25 cellular contexts compared by ENCODE assay signal in the genomic region with DNA sequence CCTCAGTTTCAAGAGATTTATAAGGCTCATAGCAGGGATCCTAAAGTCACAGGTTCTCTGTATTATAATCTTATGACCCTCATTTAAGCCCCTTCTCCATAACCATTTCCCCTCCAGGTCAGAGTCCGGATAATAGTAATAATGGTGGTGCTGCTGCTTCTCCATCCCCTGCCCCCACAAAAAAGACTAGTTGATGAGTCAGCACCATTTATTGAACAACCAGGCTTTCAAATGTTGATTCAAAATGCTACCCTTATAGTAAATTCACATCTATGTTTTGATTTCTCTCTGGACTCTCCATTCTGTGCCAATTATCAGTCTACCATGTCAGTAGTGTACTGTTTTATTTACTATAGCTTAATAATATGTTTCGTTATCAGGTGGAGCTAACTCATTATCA. TPM values are rescaled to one million over a fixed set of nuclear protein-coding genes. Genes with fewer than 3 reads are reported as not detected.
DNase-seq lines count a peak whose midpoint lies in the region; ATAC-seq, FAIRE-seq and TF ChIP-seq lines count a peak whose summit lies in the region.
"Had no signal": no experiment of that assay in that cellular context is flagged by ENCODE, and none has a peak within 500 bp of the region (broad histone marks: within the 10 kb centered on the region; RNA-seq: fewer than 3 reads in every experiment).

No MANE protein-coding gene starts in this region.

- TF ChIP-seq EP300 in HepG2 (IDR thresholded peaks at IDR 0.05; ENCODE audit: low read depth in 2 of 2, low read length in 2 of 2) (no peak), HepG2 (CRISPR knock-in tag; IDR thresholded peaks at IDR 0.05; ENCODE audit: borderline replicate concordance) (no peak)

- H3K27ac ChIP-seq in HepG2 (ENCODE audit: extremely low read length, insufficient read depth, low read length) (no peak overlapping the region), right lobe of liver (no peak overlapping the region), Panc1 (ENCODE audit: low read length) (no peak overlapping the region)
- H3K27ac ChIP-seq: 22Rv1; BLaER1 treated with 17β-estradiol and CSF1 and Interleukin-3, amounts not matched to agents 10 nM and 100 nM; GM23248 had no signal

- TF ChIP-seq CTCF in HepG2 (CRISPR knock-in tag; IDR thresholded peaks at IDR 0.05) (no peak), right lobe of liver (IDR thresholded peaks at IDR 0.05) (no peak), Panc1 (IDR thresholded peaks at IDR 0.05) (0 out of 2 replicates have a peak, but pooled peaks have one; percentile 2)

- no peak overlapping the region for H3K4me3 ChIP-seq in HepG2 (replicated peaks in 1 of 3; ENCODE audit: insufficient read depth in 1 of 3, low read depth in 2 of 3, low read length in 3 of 3)
- no peak overlapping the region for H3K4me3 ChIP-seq in right lobe of liver
- H3K4me3 ChIP-seq in Panc1 (ENCODE audit: low read depth in 2 of 2, low read length in 2 of 2): no peak overlapping the region
- H3K4me3 ChIP-seq: BLaER1 treated with 17β-estradiol and CSF1 and Interleukin-3, amounts not matched to agents 10 nM and 100 nM; GM23248 had no signal

- BruUV-seq in HepG2 (replicated peaks; lab: Mats Ljungman, UMichigan) (no TSS peak), Panc1 (replicated peaks; lab: Mats Ljungman, UMichigan) (no TSS peak)

- no peaks in the 10 kb centered on the region for H3K27me3 ChIP-seq in HepG2 (ENCODE audit: control insufficient read depth in 1 of 2, insufficient read depth in 2 of 2, low read length in 2 of 2)
- H3K27me3 ChIP-seq in right lobe of liver: peaks cover 0 to 6% of the 10 kb centered on the region in 2 donors
- H3K27me3 ChIP-seq in Panc1 (ENCODE audit: control insufficient read depth, insufficient read depth, low read length): peaks cover 8% of the 10 kb centered on the region; the same call in 1 of the 2 replicates
- H3K27me3 ChIP-seq: BE2C; BLaER1 treated with 17β-estradiol and CSF1 and Interleukin-3, amounts not matched to agents 10 nM and 100 nM had no signal

- H2AFZ ChIP-seq in HepG2 (ENCODE audit: low read length): no peak overlapping the region
- H2AFZ ChIP-seq: GM23248 had no signal

- TF ChIP-seq POLR2A in HepG2 (IDR thresholded peaks at IDR 0.05; ENCODE audit: insufficient read depth in 1 of 2, low read depth in 2 of 2, low read length in 2 of 2): no peak
- TF ChIP-seq POLR2A in right lobe of liver (IDR thresholded peaks at IDR 0.05): no peak

- H3K79me2 ChIP-seq in HepG2 (ENCODE audit: insufficient read depth, low read length): no peaks in the 10 kb centered on the region

- in situ Hi-C loops in HepG2 (cut with HindIII; ENCODE audit: extremely low pct_ligation_motif_present, low pct_unique_long_range_greater_than_20kb) (no loop called here), Panc1 (cut with HindIII; ENCODE audit: low pct_unique_long_range_greater_than_20kb, low sequenced_read_pairs) (no loop called here)

- CTCF ChIA-PET in HepG2 (lab: Yijun Ruan, JAX; ENCODE audit: low intra/inter-chr PET ratio, low total read pairs): no interaction called here
- CTCF ChIA-PET in Panc1 (lab: Charles Lee): no interaction called here

- WGBS in HepG2 (ENCODE audit: low lambda C conversion rate): 42% methylated on average over 2 of the region's 2 CpGs
- WGBS in right lobe of liver (ENCODE audit: insufficient coverage, low coverage, low lambda C conversion rate, missing lambda C conversion rate): 71% methylated on average over 2 of the region's 2 CpGs

- no peak for ATAC-seq in HepG2
- ATAC-seq in right lobe of liver: no peak
- ATAC-seq in Panc1: no peak
- no peak for ATAC-seq in HG03469 (IDR thresholded peaks at IDR 0.05; ENCODE audit: unreplicated experiment)

- intact Hi-C loops in HepG2 (cut with micrococcal nuclease; ENCODE audit: unreplicated experiment) (no loop called here), right lobe of liver (cut with DNase I) (no loop called here), Panc1 (cut with micrococcal nuclease; ENCODE audit: unreplicated experiment) (no loop called here)

- no peak overlapping the region for H3K9ac ChIP-seq in HepG2 (ENCODE audit: insufficient read depth, low read depth, low read length)
- H3K9ac ChIP-seq: BLaER1 treated with 17β-estradiol and CSF1 and Interleukin-3, amounts not matched to agents 10 nM and 100 nM; GM23248 had no signal

- FAIRE-seq in HepG2 (lab: Jason Lieb, UNC): no peak
- FAIRE-seq: A204.1, D721Med, GM12892, H1 had no signal

- H3K9me3 ChIP-seq in HepG2 (ENCODE audit: low read length) (no peaks in the 10 kb centered on the region), right lobe of liver (no peaks in the 10 kb centered on the region), Panc1 (ENCODE audit: control insufficient read depth, insufficient read depth, low read depth, low read length) (no peaks in the 10 kb centered on the region)
- H3K9me3 ChIP-seq: BE2C had no signal

- DNase-seq in HepG2 (ENCODE audit: low spot score) (no peak), right lobe of liver (no peak), Panc1 (ENCODE audit: low read depth, low spot score) (no peak), iPS-NIHi7 (ENCODE audit: extremely low spot score) (peak; percentile 2), GM03348 (ENCODE audit: low spot score) (no peak)
- DNase-seq: ACHN; AML-193; BE2C; CD4-positive, alpha-beta T cell; CD8-positive, alpha-beta memory T cell; DMS 273 treated with DMSO at 0.1 percent for 48 hours; DMS79; EL; GDM1; GM23248; H7; HCEC 1CT had no signal

- POLR2A ChIA-PET in HepG2 (lab: Yijun Ruan, JAX) (no interaction called here), Panc1 (lab: Charles Lee) (no interaction called here)

- no peak for TF ChIP-seq RAD21 in HepG2 (CRISPR knock-in tag; IDR thresholded peaks at IDR 0.05)

- H3K4me2 ChIP-seq in HepG2 (ENCODE audit: low read depth, low read length): no peak overlapping the region
- H3K4me2 ChIP-seq: BLaER1 treated with 17β-estradiol and CSF1 and Interleukin-3, amounts not matched to agents 10 nM and 100 nM had no signal

- no peaks in the 10 kb centered on the region for H4K20me1 ChIP-seq in HepG2 (ENCODE audit: insufficient read depth, low read length)
- H4K20me1 ChIP-seq: BLaER1 treated with 17β-estradiol and CSF1 and Interleukin-3, amounts not matched to agents 10 nM and 100 nM had no signal

- H3K4me1 ChIP-seq in HepG2 (ENCODE audit: insufficient read depth, low read length) (no peaks in the 10 kb centered on the region), right lobe of liver (no peaks in the 10 kb centered on the region), Panc1 (ENCODE audit: control insufficient read depth, insufficient read depth, low read length) (no peaks in the 10 kb centered on the region)
- H3K4me1 ChIP-seq: BE2C; BLaER1 treated with 17β-estradiol and CSF1 and Interleukin-3, amounts not matched to agents 10 nM and 100 nM had no signal

- no peaks in the 10 kb centered on the region for H3K36me3 ChIP-seq in HepG2 (replicated peaks in 1 of 2; ENCODE audit: control insufficient read depth in 1 of 2, insufficient read depth in 2 of 2, low read length in 2 of 2)
- H3K36me3 ChIP-seq in right lobe of liver: no peaks in the 10 kb centered on the region
- H3K36me3 ChIP-seq in Panc1 (ENCODE audit: control insufficient read depth, insufficient read depth, low read length): no peaks in the 10 kb centered on the region
- H3K36me3 ChIP-seq: BE2C; BLaER1 treated with 17β-estradiol and CSF1 and Interleukin-3, amounts not matched to agents 10 nM and 100 nM had no signal

TF ChIP-seq in HepG2, 621 proteins besides CTCF, POLR2A, EP300 and RAD21:
- TF ChIP-seq MAFK (conservative IDR thresholded peaks at IDR 0.05 in 1 of 2, IDR thresholded peaks at IDR 0.05 in 1 of 2; ENCODE audit: low read length in 2 of 2): peak; percentile 86 to 87
- no peak for TF ChIP-seq ZNF709 (CRISPR knock-in tag; IDR thresholded peaks at IDR 0.05)
- TF ChIP-seq MAFF (IDR thresholded peaks at IDR 0.05; ENCODE audit: low read depth, low read length): peak; percentile 78
TF ChIP-seq in HepG2: peak in this region for 2.

RNA-seq across cellular contexts. Expression of a gene that starts 17.6 kb away (rescaled TPM):
- not detected in 2 replicates for total RNA-seq in HepG2 (2016; rRNA removed; fragmentation: Illumina TruSeq; extraction: Trizol)
- not detected in 2 replicates for total RNA-seq in HepG2 (2016; cell fraction: cytosol; rRNA removed; fragmentation: Illumina TruSeq; extraction: Trizol; ENCODE audit: low read depth)
- not detected in 2 replicates for total RNA-seq in HepG2 (2016; cell fraction: insoluble cytoplasmic fraction; rRNA removed; fragmentation: Illumina TruSeq; extraction: Trizol)
- not detected in 2 replicates for total RNA-seq in HepG2 (2016; cell fraction: membrane; rRNA removed; fragmentation: Illumina TruSeq; extraction: Trizol)
- total RNA-seq in HepG2 (2016; cell fraction: nucleus; rRNA removed; fragmentation: Illumina TruSeq; extraction: Trizol): not detected in 2 replicates
- not detected in 2 replicates for polyA plus RNA-seq in HepG2 (2011; rRNA removed)
- not detected in 2 replicates for polyA plus RNA-seq in HepG2 (2011; cell fraction: cytosol; rRNA removed)
- polyA plus RNA-seq in HepG2 (2011; cell fraction: nucleus; rRNA removed): not detected in 2 replicates
- not detected in 2 replicates for polyA plus RNA-seq in HepG2 (2012)
- not detected in 2 replicates for polyA plus RNA-seq in HepG2 (2016; cell fraction: cytosol; fragmentation: Illumina TruSeq; extraction: Trizol; ENCODE audit: low read depth)
- not detected in 2 replicates for polyA plus RNA-seq in HepG2 (2016; cell fraction: insoluble cytoplasmic fraction; fragmentation: Illumina TruSeq; extraction: Trizol; ENCODE audit: low read depth)
- polyA plus RNA-seq in HepG2 (2016; cell fraction: membrane; fragmentation: Illumina TruSeq; extraction: Trizol; ENCODE audit: low read depth): not detected in 2 replicates
- polyA plus RNA-seq in HepG2 (2016; cell fraction: nucleus; fragmentation: Illumina TruSeq; extraction: Trizol; ENCODE audit: insufficient read depth, low read depth): 0.40 TPM in 1 of 2 replicates, not detected in the other
- not detected in 2 replicates for polyA minus RNA-seq in HepG2 (2011; rRNA and poly(A)+ RNA removed; ENCODE audit: low replicate concordance)
- not detected in 2 replicates for polyA minus RNA-seq in HepG2 (2011; cell fraction: cytosol; rRNA and poly(A)+ RNA removed)
- polyA minus RNA-seq in HepG2 (2011; cell fraction: nucleus; rRNA and poly(A)+ RNA removed): not detected in 2 replicates
- total RNA-seq in right lobe of liver: 1 to 10 TPM; 1.4 to 7.3 (median 3.6) TPM
- total RNA-seq in Panc1 (2021; ENCODE audit: unreplicated experiment): 4.2 TPM
- 0.55 TPM for polyA plus RNA-seq in Panc1 (2012; ENCODE audit: insufficient read length)
- total RNA-seq: GM23248 had no signal
- polyA plus RNA-seq: CD14-positive monocyte had no signal
